ENCODE assay signal across 16 cellular contexts in genomic region chr5:42807722-42808447, GRCh38.
A peak's percentile ranks its signal among the peaks of the same experiment; 100 is the strongest.
DNase-seq lines count a peak whose midpoint lies in the region; TF ChIP-seq lines count a peak whose summit lies in the region.
"Had no signal": no experiment of that assay in that cellular context is flagged by ENCODE, and none has a peak within 500 bp of the region (broad histone marks: within the 10 kb centered on the region; RNA-seq: fewer than 3 reads in every experiment).

No MANE protein-coding gene starts in this region.

- TF ChIP-seq POLR2A in erythroblast (IDR thresholded peaks at IDR 0.05; ENCODE audit: low read length), result no peak

- POLR2A ChIA-PET in HEK293 (lab: Yijun Ruan, JAX), result no interaction called here

- H3K4me1 ChIP-seq in HEK293 (ENCODE audit: control insufficient read depth, insufficient read depth, low read length), result peaks cover 10% of the 10 kb centered on the region
- peaks cover 3% of the 10 kb centered on the region for H3K4me1 ChIP-seq in rectal smooth muscle tissue (ENCODE audit: control insufficient read depth, insufficient read depth, low read length)

- H3K27ac ChIP-seq in HEK293 (ENCODE audit: extremely low read depth, low read depth, low read length) (no peak overlapping the region), angular gyrus (ENCODE audit: low read depth, low read length) (peak overlapping the region; percentile 3), rectal smooth muscle tissue (ENCODE audit: low read depth, low read length) (no peak overlapping the region)
- H3K27ac ChIP-seq: ascending aorta had no signal

- no peak overlapping the region for H3K9ac ChIP-seq in rectal smooth muscle tissue (ENCODE audit: low read length)

- H3K36me3 ChIP-seq in HEK293 (ENCODE audit: control insufficient read depth in 2 of 2, insufficient read depth in 1 of 2, low read length in 2 of 2) (peaks cover 41 to 43% of the 10 kb centered on the region in 2 experiments), rectal smooth muscle tissue (ENCODE audit: control insufficient read depth, insufficient read depth, low read length) (no peaks in the 10 kb centered on the region)

- TF ChIP-seq CTCF in HEK293 (tag by site-specific recombination; IDR thresholded peaks at IDR 0.05), result no peak

- no peaks in the 10 kb centered on the region for H3K27me3 ChIP-seq in rectal smooth muscle tissue (ENCODE audit: control insufficient read depth, insufficient read depth, low read length)
- H3K27me3 ChIP-seq: ascending aorta had no signal

- peak; percentile 37 for DNase-seq in iPS-NIHi7 (ENCODE audit: extremely low spot score)
- no peak for DNase-seq in activated CD4-positive, alpha-beta T cell treated with anti-CD3 and anti-CD28 coated beads for 1 hour
- no peak for DNase-seq in germinal center (ENCODE audit: low spot score)
- DNase-seq in erythroblast (lab: John Stamatoyannopoulos, UW), result no peak
- no peak for DNase-seq in GM03348 (ENCODE audit: low spot score)
- DNase-seq: activated T-cell treated with anti-CD3 and anti-CD28 coated beads, Interleukin-2, amount 50 U/mL, for 72 hours; effector CD8-positive, alpha-beta T cell; GF-D8; glutamatergic neuron; NCI-H1694; stimulated activated CD4-positive, alpha-beta T cell treated with anti-CD3 and anti-CD28 coated beads, Interleukin-4, amount 100 ng/mL, for 4 hours; stimulated activated naive CD4-positive, alpha-beta T cell treated with Interleukin-2 at 50 U/mL for 16 hours had no signal

- H3K4me3 ChIP-seq in HEK293 (ENCODE audit: low read depth, low read length) (no peak overlapping the region), rectal smooth muscle tissue (ENCODE audit: low read length) (peak overlapping the region; percentile 25)

- H3K9me3 ChIP-seq in HEK293 (ENCODE audit: control insufficient read depth, insufficient read depth, low read depth, low read length), result no peaks in the 10 kb centered on the region
- H3K9me3 ChIP-seq: ascending aorta had no signal

- CTCF ChIA-PET in HEK293 (lab: Yijun Ruan, JAX), result no interaction called here

TF ChIP-seq in HEK293, 187 proteins besides CTCF, POLR2A, EP300 and RAD21:
- no peak for TF ChIP-seq ZBTB6 (tag by site-specific recombination; IDR thresholded peaks at IDR 0.05)
- peak; percentile 69 for TF ChIP-seq ZNF157 (tag by site-specific recombination; IDR thresholded peaks at IDR 0.05)
- no peak for TF ChIP-seq ZNF837 (tag by site-specific recombination; IDR thresholded peaks at IDR 0.05)
- TF ChIP-seq ZNF621 (tag by site-specific recombination; IDR thresholded peaks at IDR 0.05), result no peak
